1 cellular context compared by ENCODE assay signal in the genomic region with DNA sequence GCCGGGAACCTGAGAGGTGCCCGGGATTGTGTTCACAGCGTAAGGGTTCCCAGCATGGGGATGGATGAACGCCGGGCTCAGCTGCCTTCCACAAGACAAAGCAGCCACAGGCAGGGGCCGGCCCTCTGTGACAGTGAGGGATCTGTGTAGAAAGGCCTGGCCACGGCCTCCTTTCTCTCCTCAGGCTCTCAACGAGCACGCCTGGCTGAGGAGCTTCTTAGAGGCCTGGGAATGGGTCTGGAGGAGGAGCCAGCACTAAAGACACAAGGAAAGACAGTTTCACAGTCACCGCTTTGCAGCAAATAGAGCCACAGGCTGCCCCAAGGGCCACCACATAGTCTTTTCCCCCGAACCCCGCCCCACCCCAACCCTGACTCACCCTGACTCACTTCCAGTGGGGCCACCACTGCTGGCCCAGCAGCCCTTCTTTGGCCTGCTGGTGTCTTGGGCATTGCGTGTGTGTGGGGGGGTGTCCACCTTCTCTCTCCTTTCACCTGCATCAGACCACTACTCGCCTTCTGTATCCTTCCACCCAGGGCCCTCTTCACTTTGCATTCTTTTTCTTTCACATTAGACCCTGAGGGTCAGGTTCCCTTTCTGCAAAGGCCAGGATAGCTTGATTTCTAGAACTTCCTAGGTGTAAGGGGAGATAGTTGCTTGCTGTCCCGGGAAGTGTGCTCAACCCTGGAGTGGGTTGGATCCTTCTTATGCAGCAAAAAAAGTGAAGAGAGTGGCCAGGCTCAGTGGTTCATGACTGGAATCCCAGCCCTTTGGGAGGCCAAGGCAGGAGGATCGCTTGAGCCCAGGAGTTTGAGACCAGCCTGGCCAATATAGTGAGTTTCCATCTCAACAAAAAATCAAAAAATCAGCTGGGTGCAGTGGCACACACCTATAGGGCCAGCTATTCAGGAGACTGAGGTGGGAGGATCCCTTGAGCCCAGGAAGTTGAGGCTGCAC.
TF ChIP-seq lines count a peak whose summit lies in the region.

No MANE protein-coding gene starts in this region.

TF ChIP-seq in K562, 482 proteins besides CTCF, POLR2A, EP300 and RAD21 (continued from another document):
- TF ChIP-seq, protein P1, sequence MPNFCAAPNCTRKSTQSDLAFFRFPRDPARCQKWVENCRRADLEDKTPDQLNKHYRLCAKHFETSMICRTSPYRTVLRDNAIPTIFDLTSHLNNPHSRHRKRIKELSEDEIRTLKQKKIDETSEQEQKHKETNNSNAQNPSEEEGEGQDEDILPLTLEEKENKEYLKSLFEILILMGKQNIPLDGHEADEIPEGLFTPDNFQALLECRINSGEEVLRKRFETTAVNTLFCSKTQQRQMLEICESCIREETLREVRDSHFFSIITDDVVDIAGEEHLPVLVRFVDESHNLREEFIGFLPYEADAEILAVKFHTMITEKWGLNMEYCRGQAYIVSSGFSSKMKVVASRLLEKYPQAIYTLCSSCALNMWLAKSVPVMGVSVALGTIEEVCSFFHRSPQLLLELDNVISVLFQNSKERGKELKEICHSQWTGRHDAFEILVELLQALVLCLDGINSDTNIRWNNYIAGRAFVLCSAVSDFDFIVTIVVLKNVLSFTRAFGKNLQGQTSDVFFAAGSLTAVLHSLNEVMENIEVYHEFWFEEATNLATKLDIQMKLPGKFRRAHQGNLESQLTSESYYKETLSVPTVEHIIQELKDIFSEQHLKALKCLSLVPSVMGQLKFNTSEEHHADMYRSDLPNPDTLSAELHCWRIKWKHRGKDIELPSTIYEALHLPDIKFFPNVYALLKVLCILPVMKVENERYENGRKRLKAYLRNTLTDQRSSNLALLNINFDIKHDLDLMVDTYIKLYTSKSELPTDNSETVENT (CRISPR knock-in tag; IDR thresholded peaks at IDR 0.05), result no peak
